8 cellular contexts compared by ENCODE assay signal in genomic region chr11:75351541-75352416, GRCh38. TPM values are rescaled to one million over a fixed set of nuclear protein-coding genes. Genes with fewer than 3 reads are reported as not detected.
DNase-seq lines count a peak whose midpoint lies in the region; ATAC-seq, FAIRE-seq and TF ChIP-seq lines count a peak whose summit lies in the region.

Gene ARRB1, minus strand, starts transcription at chr11:75351661. Its CDS starts 54 bp downstream, at chr11:75351607.

- no peak for FAIRE-seq in D721Med (lab: Jason Lieb, UNC)
- FAIRE-seq in GM12892 (lab: Jason Lieb, UNC) = no peak

- H3K27ac Mint-ChIP-seq in activated B cell treated with CpG ODN at 0.5 μM for 24 hours = peak within 1 kb of the TSS; percentile 8
- H3K27ac Mint-ChIP-seq in central memory CD8-positive, alpha-beta T cell (ENCODE audit: low read depth) = peak within 1 kb of the TSS; percentile 85

- peak; percentile 55 for ATAC-seq in activated B cell treated with CpG ODN at 0.5 μM for 24 hours (ENCODE audit: low read depth)
- peak; percentile 75 for ATAC-seq in central memory CD8-positive, alpha-beta T cell (replicated peaks; ENCODE audit: extremely low read depth, poor library complexity, severe bottlenecking)
- no peak for ATAC-seq in GM21576 (IDR thresholded peaks at IDR 0.05; ENCODE audit: unreplicated experiment)

- TF ChIP-seq CTCF in D721Med (IDR thresholded peaks at IDR 0.05; ENCODE audit: insufficient read depth, missing control alignments) (no peak), activated B cell treated with CpG ODN at 0.5 μM for 24 hours (IDR thresholded peaks at IDR 0.05) (no peak)

- peak; percentile 88 for DNase-seq in D721Med (ENCODE audit: insufficient read length, low spot score)
- DNase-seq in KG1 (lab: John Stamatoyannopoulos, UW) = peak; percentile 88
- peak; percentile 31 for DNase-seq in activated B cell treated with CpG ODN at 0.5 μM for 24 hours
- DNase-seq in central memory CD8-positive, alpha-beta T cell (ENCODE audit: low spot score in 2 of 2) = peak; percentile 32 to 34
- DNase-seq in kidney tubule cell (ENCODE audit: low spot score) = peak; percentile 44
- DNase-seq in stimulated activated CD4-positive, alpha-beta T cell treated with anti-CD3 and anti-CD28 coated beads, Interleukin-15, amount 100 ng/mL, for 1 hour (ENCODE audit: low read depth in 1 of 2, low spot score in 1 of 2) = peak; percentile 27 to 38
- DNase-seq in GM12892 (ENCODE audit: insufficient read length) = no peak

- H3K36me3 Mint-ChIP-seq in activated B cell treated with CpG ODN at 0.5 μM for 24 hours (ENCODE audit: low read depth) = no peaks in the 10 kb centered on the region
- H3K36me3 Mint-ChIP-seq in central memory CD8-positive, alpha-beta T cell (ENCODE audit: insufficient read depth) = peaks cover 14% of the 10 kb centered on the region

- POLR2A ChIA-PET in activated B cell treated with CpG ODN at 0.5 μM for 24 hours (lab: Charles Lee) = interaction anchor here (1.3 kb wide), 1 partner anchor 11 kb away, joined by 3 read pairs; no protein-coding TSS in a partner anchor

- H3K4me3 Mint-ChIP-seq in activated B cell treated with CpG ODN at 0.5 μM for 24 hours = peak within 1 kb of the TSS; percentile 81
- H3K4me3 Mint-ChIP-seq in central memory CD8-positive, alpha-beta T cell = peak within 1 kb of the TSS; percentile 86

- no peak for TF ChIP-seq POLR2A in GM12892 (IDR thresholded peaks at IDR 0.05; ENCODE audit: low read depth, low read length)

- H3K9me3 Mint-ChIP-seq in activated B cell treated with CpG ODN at 0.5 μM for 24 hours = no peaks in the 10 kb centered on the region
- no peaks in the 10 kb centered on the region for H3K9me3 Mint-ChIP-seq in central memory CD8-positive, alpha-beta T cell

- peaks cover 24% of the 10 kb centered on the region for H3K4me1 Mint-ChIP-seq in activated B cell treated with CpG ODN at 0.5 μM for 24 hours
- H3K4me1 Mint-ChIP-seq in central memory CD8-positive, alpha-beta T cell = peaks cover 47% of the 10 kb centered on the region

- H3K27me3 Mint-ChIP-seq in activated B cell treated with CpG ODN at 0.5 μM for 24 hours = peaks cover 14% of the 10 kb centered on the region
- peaks cover 7% of the 10 kb centered on the region for H3K27me3 Mint-ChIP-seq in central memory CD8-positive, alpha-beta T cell

- CTCF ChIA-PET in activated B cell treated with CpG ODN at 0.5 μM for 24 hours (lab: Charles Lee) = no interaction called here

- intact Hi-C loops in activated B cell treated with CpG ODN at 0.5 μM for 24 hours (cut with micrococcal nuclease) = no loop called here

RNA-seq across cellular contexts. Expression of gene ARRB1, which starts in this region (rescaled TPM):
- 0.24 and 0.62 TPM in 2 replicates for total RNA-seq in activated B cell treated with CpG ODN at 0.5 μM for 24 hours
- polyA plus RNA-seq in GM12892 (2012; ENCODE audit: missing spikeins) = 2.1 TPM

Comparison
In these comparisons a context has a peak if more than half of its experiments do, and no peak if none do; other contexts are left out.
1. Peak in DNase-seq and ATAC-seq in activated B cell treated with CpG ODN at 0.5 μM for 24 hours; RNA of the gene not detected or under 1 TPM.